Comparison of ENCODE assay signal across 9 cellular contexts in the genomic region with DNA sequence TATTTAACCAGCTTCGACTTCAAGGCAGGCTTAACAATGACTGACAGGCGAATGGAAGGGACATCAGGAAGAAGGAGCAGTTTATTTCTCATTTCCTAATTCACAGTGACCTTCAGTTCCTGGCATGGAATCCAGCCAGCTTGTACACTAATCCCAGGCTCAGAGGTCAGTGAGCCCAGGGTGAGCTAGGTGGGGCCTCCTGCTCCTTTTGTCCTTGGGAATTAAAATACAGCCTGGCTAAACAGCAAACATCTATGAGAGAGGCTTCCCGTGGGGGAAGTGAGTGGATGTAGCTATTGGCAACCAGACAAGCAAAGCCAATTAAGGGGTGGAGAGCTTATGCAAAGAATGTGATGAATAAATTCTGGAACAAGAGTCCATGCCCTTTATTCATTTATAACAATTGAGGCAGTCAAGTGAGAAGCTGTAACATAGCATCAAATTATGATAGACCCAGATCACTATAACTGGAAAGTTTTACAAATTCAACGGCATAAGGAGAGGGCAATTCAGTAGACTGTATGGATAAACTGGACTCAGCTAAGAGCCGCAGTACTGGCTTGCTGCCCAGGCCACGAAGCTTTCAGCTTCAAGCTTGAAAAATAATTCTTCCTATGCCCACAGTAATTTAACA. TPM values are rescaled to one million over a fixed set of nuclear protein-coding genes. Genes with fewer than 3 reads are reported as not detected.
DNase-seq lines count a peak whose midpoint lies in the region; ATAC-seq, FAIRE-seq and TF ChIP-seq lines count a peak whose summit lies in the region.
"Had no signal": no experiment of that assay in that cellular context is flagged by ENCODE, and none has a peak within 500 bp of the region (broad histone marks: within the 10 kb centered on the region; RNA-seq: fewer than 3 reads in every experiment).

No MANE protein-coding gene starts in this region.

- 19% methylated on average over 6 of the region's 6 CpGs for WGBS in right lobe of liver (ENCODE audit: insufficient coverage, low coverage, low lambda C conversion rate, missing lambda C conversion rate)

- peak overlapping the region; percentile 27 to 44 (median 41) for H3K27ac ChIP-seq in right lobe of liver
- peak overlapping the region; percentile 58 to 63 for H3K27ac ChIP-seq in tibial artery

- H3K36me3 ChIP-seq in bronchial epithelial cell (ENCODE audit: control insufficient read depth, insufficient read depth, low read length) (peaks cover 6% of the 10 kb centered on the region), right lobe of liver (peaks cover 0 to 6% (median 0%) of the 10 kb centered on the region in 4 donors), tibial artery (peaks cover 0 to 36% (median 16%) of the 10 kb centered on the region in 3 donors)

- intact Hi-C loops in right lobe of liver (cut with DNase I) (no loop called here), tibial artery (cut with DNase I; ENCODE audit: low total_unique reads) (loop anchor here (10.0 kb wide), 1 partner anchor 55 kb away; a partner anchor contains a TSS)

- no peak for FAIRE-seq in bronchial epithelial cell (lab: Jason Lieb, UNC)

- H3K4me1 ChIP-seq in right lobe of liver: peaks cover 0 to 23% (median 10%) of the 10 kb centered on the region in 4 donors
- peaks cover 0 to 76% (median 28%) of the 10 kb centered on the region in 4 donors for H3K4me1 ChIP-seq in tibial artery

- ATAC-seq in right lobe of liver (peak; percentile 93 to 97 (median 94)), GM18511 (IDR thresholded peaks at IDR 0.05; ENCODE audit: unreplicated experiment) (no peak), GM18907 (IDR thresholded peaks at IDR 0.05; ENCODE audit: unreplicated experiment) (no peak), GM21381 (IDR thresholded peaks at IDR 0.05; ENCODE audit: unreplicated experiment) (no peak)

- no peak for TF ChIP-seq POLR2A in right lobe of liver (IDR thresholded peaks at IDR 0.05)

- H3K4me3 ChIP-seq in bronchial epithelial cell (ENCODE audit: low read depth, low read length): no peak overlapping the region
- H3K4me3 ChIP-seq in right lobe of liver: no peak overlapping the region
- H3K4me3 ChIP-seq in tibial artery: no peak overlapping the region
- H3K4me3 ChIP-seq: dorsolateral prefrontal cortex had no signal

- DNase-seq in DMS153 treated with DMSO at 0.1 percent for 48 hours (lab: John Stamatoyannopoulos, UW; ENCODE audit: unreplicated experiment) (peak; percentile 97), NCI-H2196 treated with DMSO at 0.1 percent for 48 hours (lab: John Stamatoyannopoulos, UW; ENCODE audit: unreplicated experiment) (peak; percentile 74), bronchial epithelial cell (ENCODE audit: low read depth) (peak; percentile 61), right lobe of liver (peak; percentile 67 to 81 (median 69)), tibial artery (peak in 1 of 2 donors; percentile 38)

- TF ChIP-seq CTCF in bronchial epithelial cell (IDR thresholded peaks at IDR 0.05; ENCODE audit: insufficient read depth, low read length, severe bottlenecking) (no peak), right lobe of liver (IDR thresholded peaks at IDR 0.05) (no peak), tibial artery (IDR thresholded peaks at IDR 0.05) (no peak)

- H3K27me3 ChIP-seq in bronchial epithelial cell (ENCODE audit: control insufficient read depth, insufficient read depth, low read length) (no peaks in the 10 kb centered on the region), right lobe of liver (no peaks in the 10 kb centered on the region), tibial artery (no peaks in the 10 kb centered on the region)
- H3K27me3 ChIP-seq: dorsolateral prefrontal cortex had no signal

- H3K9me3 ChIP-seq in right lobe of liver (no peaks in the 10 kb centered on the region), tibial artery (no peaks in the 10 kb centered on the region)

RNA-seq across cellular contexts. Expression of a gene that starts 57.1 kb away (rescaled TPM):
- total RNA-seq in bronchial epithelial cell (55.2 and 79.5 TPM in 2 replicates), right lobe of liver (10 to 100 TPM in 3 of 6 experiments, 1 to 10 TPM in 3; 1.7 to 20.9 (median 7.9) TPM)

Comparison
In these comparisons a context has a peak if more than half of its experiments do, and no peak if none do; other contexts are left out.
1. ATAC-seq: peak in right lobe of liver (4 of 4); none in GM18511 (single experiment), GM18907 (single experiment) and GM21381 (single experiment).